Comparison of ENCODE assay signal across 26 cellular contexts in genomic region chr15:44591326-44591725, GRCh38. TPM values are rescaled to one million over a fixed set of nuclear protein-coding genes. Genes with fewer than 3 reads are reported as not detected.
A peak's percentile ranks its signal among the peaks of the same experiment; 100 is the strongest.
DNase-seq lines count a peak whose midpoint lies in the region; ATAC-seq, FAIRE-seq and TF ChIP-seq lines count a peak whose summit lies in the region.
"Had no signal": no experiment of that assay in that cellular context is flagged by ENCODE, and none has a peak within 500 bp of the region (broad histone marks: within the 10 kb centered on the region; RNA-seq: fewer than 3 reads in every experiment).

No MANE protein-coding gene starts in this region.

- H3K27ac Mint-ChIP-seq in Calu3 (ENCODE audit: unreplicated experiment): no peak overlapping the region
- peak overlapping the region; percentile 4 for H3K27ac Mint-ChIP-seq in central memory CD8-positive, alpha-beta T cell (ENCODE audit: low read depth)
- H3K27ac Mint-ChIP-seq: CD4-positive, alpha-beta memory T cell had no signal

- no peaks in the 10 kb centered on the region for H3K27me3 Mint-ChIP-seq in Calu3 (ENCODE audit: unreplicated experiment)
- H3K27me3 Mint-ChIP-seq in central memory CD8-positive, alpha-beta T cell: no peaks in the 10 kb centered on the region
- H3K27me3 Mint-ChIP-seq: CD4-positive, alpha-beta memory T cell; IgD-negative memory B cell had no signal

- H3K4me3 Mint-ChIP-seq in Calu3 (ENCODE audit: low read depth, unreplicated experiment): no peak overlapping the region
- H3K4me3 Mint-ChIP-seq in central memory CD8-positive, alpha-beta T cell: no peak overlapping the region
- H3K4me3 Mint-ChIP-seq: CD4-positive, alpha-beta memory T cell; IgD-negative memory B cell had no signal

- no peaks in the 10 kb centered on the region for H3K27me3 ChIP-seq in pancreas
- H3K27me3 ChIP-seq: BLaER1, MG63 had no signal

- no peak for FAIRE-seq in pancreas (lab: Jason Lieb, UNC)
- FAIRE-seq: G401.6, GM19239, H1 had no signal

- no peak overlapping the region for H3K27ac ChIP-seq in pancreas
- H3K27ac ChIP-seq: BLaER1 had no signal

- no peak overlapping the region for H3K4me3 ChIP-seq in pancreas
- H3K4me3 ChIP-seq: BLaER1, MG63 had no signal

- no peaks in the 10 kb centered on the region for H3K9me3 Mint-ChIP-seq in Calu3 (ENCODE audit: low read depth, unreplicated experiment)
- no peaks in the 10 kb centered on the region for H3K9me3 Mint-ChIP-seq in central memory CD8-positive, alpha-beta T cell
- H3K9me3 Mint-ChIP-seq: CD4-positive, alpha-beta memory T cell; IgD-negative memory B cell had no signal

- H3K9me3 ChIP-seq in pancreas: no peaks in the 10 kb centered on the region
- H3K9me3 ChIP-seq: BLaER1, Caco-2, MG63 had no signal

- no peaks in the 10 kb centered on the region for H3K4me1 Mint-ChIP-seq in Calu3 (ENCODE audit: low read depth, unreplicated experiment)
- H3K4me1 Mint-ChIP-seq in central memory CD8-positive, alpha-beta T cell: no peaks in the 10 kb centered on the region

- peaks cover 0 to 4% (median 0%) of the 10 kb centered on the region in 3 donors for H3K4me1 ChIP-seq in pancreas
- H3K4me1 ChIP-seq: Caco-2 had no signal

- CTCF ChIA-PET in Calu3 (lab: Charles Lee): no interaction called here

- BruUV-seq in Calu3 (replicated peaks; lab: Mats Ljungman, UMichigan): no TSS peak

- TF ChIP-seq CTCF in Calu3 (IDR thresholded peaks at IDR 0.05; ENCODE audit: unreplicated experiment) (no peak), pancreas (IDR thresholded peaks at IDR 0.05) (no peak), GM13976 (IDR thresholded peaks at IDR 0.05; ENCODE audit: borderline replicate concordance, control extremely low read depth, extremely low read depth, insufficient read depth, missing control alignments) (no peak)

- in situ Hi-C loops in GM13976 (cut with MboI; ENCODE audit: low sequenced_read_pairs, unreplicated experiment): no loop called here

- H3K36me3 ChIP-seq in pancreas: peaks cover 4 to 73% (median 19%) of the 10 kb centered on the region in 3 donors

- 95% methylated on average over 1 of the region's 1 CpG for WGBS in pancreas, 2 donors

- intact Hi-C loops in Calu3 (cut with micrococcal nuclease; ENCODE audit: unreplicated experiment): no loop called here
- intact Hi-C loops in pancreas (cut with DNase I): no loop called here

- no peak for ATAC-seq in central memory CD8-positive, alpha-beta T cell (replicated peaks; ENCODE audit: extremely low read depth, poor library complexity, severe bottlenecking)
- peak in 3 of 4 donors; percentile 31 to 60 (median 57) for ATAC-seq in pancreas
- ATAC-seq: HCT116 had no signal

- H3K36me3 Mint-ChIP-seq in Calu3 (ENCODE audit: insufficient read depth, unreplicated experiment): no peaks in the 10 kb centered on the region
- H3K36me3 Mint-ChIP-seq in central memory CD8-positive, alpha-beta T cell (ENCODE audit: insufficient read depth): peaks cover 70% of the 10 kb centered on the region

- DNase-seq in Calu3 (peak; percentile 2), HT-29 (ENCODE audit: low spot score) (peak; percentile 78), pancreas (no peak), GM13976 (ENCODE audit: low spot score) (no peak), SW 1271 (lab: John Stamatoyannopoulos, UW) (no peak), NCI-H187 treated with DMSO at 0.1 percent for 48 hours (lab: John Stamatoyannopoulos, UW) (no peak)
- DNase-seq in central memory CD8-positive, alpha-beta T cell (ENCODE audit: low spot score in 2 of 2): no peak
- no peak for DNase-seq in activated CD8-positive, alpha-beta memory T cell treated with anti-CD3 and anti-CD28 coated beads, Interleukin-2, amount 50 U/mL, for 48 hours
- DNase-seq: ACHN; Caco-2; CD4-positive, alpha-beta memory T cell; Karpas-422; MG63; NCI-H1417; NCI-H1694 treated with DMSO at 0.1 percent for 48 hours; NCI-H2107; NCI-H2227 treated with DMSO at 0.1 percent for 48 hours; NCI-H510A treated with DMSO at 0.1 percent for 48 hours; NCI-H748 treated with DMSO at 0.1 percent for 48 hours; Right ventricle myocardium superior had no signal

RNA-seq across cellular contexts. Expression of gene EIF3J, which starts 54.4 kb away (rescaled TPM):
- 72.5 and 86.5 TPM in 2 replicates for total RNA-seq in Calu3 (2022)
- total RNA-seq in HT-29 (2014; rRNA removed; shearing (Covaris generic)): 25.6 and 29.8 TPM in 2 replicates
- total RNA-seq in pancreas: 10 to 100 TPM; 37.8 to 88.2 (median 58.7) TPM
- 10 to 100 TPM; 21.0 to 29.1 TPM for polyA plus RNA-seq in pancreas

Comparison
In these comparisons a context has a peak if more than half of its experiments do, and no peak if none do; other contexts are left out.
1. DNase-seq: peak in Calu3 (single experiment) and HT-29 (single experiment); none in central memory CD8-positive, alpha-beta T cell (0 of 2), pancreas (0 of 6), GM13976 (single experiment), activated CD8-positive, alpha-beta memory T cell treated with anti-CD3 and anti-CD28 coated beads, Interleukin-2, amount 50 U/mL, for 48 hours (single experiment), SW 1271 (0 of 2) and NCI-H187 treated with DMSO at 0.1 percent for 48 hours (single experiment).